24 cellular contexts compared by ENCODE assay signal in the genomic region with DNA sequence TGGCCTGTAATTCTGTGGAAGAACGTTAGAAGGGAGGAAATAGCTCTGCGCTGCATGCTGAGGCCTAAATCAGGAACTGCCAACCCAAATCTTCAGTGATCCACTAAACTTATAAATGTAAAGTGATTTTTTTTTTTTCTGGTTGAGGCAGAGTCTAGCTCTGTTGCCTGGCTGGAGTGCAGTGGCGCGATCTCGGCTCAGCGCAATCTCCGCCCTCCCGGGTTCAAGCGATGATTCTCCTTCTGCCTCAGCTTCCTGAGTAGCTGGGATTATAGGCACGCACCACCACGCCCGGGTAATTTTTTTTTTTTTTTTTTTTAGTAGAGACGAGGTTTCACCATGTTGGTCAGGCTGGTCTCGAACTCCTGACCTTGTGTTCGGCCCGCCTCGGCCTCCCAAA.
"Had no signal": no experiment of that assay in that cellular context is flagged by ENCODE, and none has a peak within 500 bp of the region (broad histone marks: within the 10 kb centered on the region; RNA-seq: fewer than 3 reads in every experiment).

No MANE protein-coding gene starts in this region.

- H3K27me3 Mint-ChIP-seq: dendritic cell treated with granulocyte-macrophage colony-stimulating factor and Interleukin-4, amounts not matched to agents 40 ng/mL and 50 ng/mL, for 4 days; effector memory CD8-positive, alpha-beta T cell had no signal

- H3K9me3 ChIP-seq: colonic mucosa, esophagus muscularis mucosa, esophagus squamous epithelium, gastrocnemius medialis, gastroesophageal sphincter, heart left ventricle, heart right ventricle had no signal

- H3K27me3 ChIP-seq: colonic mucosa, dorsolateral prefrontal cortex, esophagus muscularis mucosa, esophagus squamous epithelium, foreskin keratinocyte, gastrocnemius medialis, gastroesophageal sphincter, heart left ventricle, heart right ventricle had no signal

- H3K9me3 Mint-ChIP-seq: dendritic cell treated with granulocyte-macrophage colony-stimulating factor and Interleukin-4, amounts not matched to agents 40 ng/mL and 50 ng/mL, for 4 days; endodermal cell had no signal

- H3K4me3 Mint-ChIP-seq: dendritic cell treated with granulocyte-macrophage colony-stimulating factor and Interleukin-4, amounts not matched to agents 40 ng/mL and 50 ng/mL, for 4 days; effector memory CD8-positive, alpha-beta T cell; endodermal cell had no signal

- H3K4me1 ChIP-seq: colonic mucosa, esophagus muscularis mucosa, esophagus squamous epithelium, foreskin keratinocyte, gastrocnemius medialis, gastroesophageal sphincter, heart left ventricle, heart right ventricle had no signal

- H3K27ac Mint-ChIP-seq: dendritic cell treated with granulocyte-macrophage colony-stimulating factor and Interleukin-4, amounts not matched to agents 40 ng/mL and 50 ng/mL, for 4 days; effector memory CD8-positive, alpha-beta T cell; endodermal cell had no signal

- DNase-seq: colonic mucosa; cortex of kidney; dermis blood vessel endothelial cell; dorsolateral prefrontal cortex; effector CD4-positive, alpha-beta T cell; effector CD8-positive, alpha-beta T cell; effector memory CD4-positive, alpha-beta T cell; effector memory CD8-positive, alpha-beta T cell; endodermal cell; erythroblast; esophagus squamous epithelium; foreskin fibroblast; foreskin keratinocyte; foreskin melanocyte; gastrocnemius medialis; glutamatergic neuron; head of caudate nucleus; heart right ventricle had no signal

- H3K4me1 Mint-ChIP-seq: endodermal cell had no signal

- H3K27ac ChIP-seq: colonic mucosa, coronary artery, dorsolateral prefrontal cortex, epithelial cell of prostate, esophagus muscularis mucosa, esophagus squamous epithelium, foreskin keratinocyte, gastrocnemius medialis, gastroesophageal sphincter, heart left ventricle, heart right ventricle had no signal
